8 cellular contexts compared by ENCODE assay signal in the genomic region with DNA sequence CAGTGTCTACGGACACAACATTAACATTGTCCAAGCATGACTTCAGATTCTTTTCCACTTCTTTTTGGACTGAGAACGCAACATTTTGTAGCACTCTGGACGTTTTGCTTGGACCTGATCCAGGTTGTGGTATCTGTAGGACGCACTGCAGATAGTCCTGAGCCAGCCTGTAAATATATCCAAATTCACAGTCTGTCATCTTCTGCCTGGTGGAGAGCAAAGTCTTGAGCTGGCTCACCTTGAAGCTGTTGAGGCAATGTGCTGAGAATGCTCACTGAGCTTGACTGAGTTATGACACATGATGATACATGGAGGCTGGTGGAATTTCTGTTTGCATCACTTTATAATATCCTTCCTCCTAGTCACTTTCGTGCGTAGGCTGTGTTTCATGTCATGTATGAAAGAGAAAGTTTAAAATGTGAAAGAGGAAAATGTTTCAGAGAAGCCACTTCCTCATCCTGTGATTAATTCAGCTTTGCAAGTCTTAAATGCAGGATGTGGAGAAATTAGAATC. TPM values are rescaled to one million over a fixed set of nuclear protein-coding genes. Genes with fewer than 3 reads are reported as not detected.
A peak's percentile ranks its signal among the peaks of the same experiment; 100 is the strongest.
DNase-seq lines count a peak whose midpoint lies in the region; ATAC-seq and TF ChIP-seq lines count a peak whose summit lies in the region.

A gene (minus strand): TSS at position 276 of the 514 bp plus-strand sequence. CDS start 77 bp downstream, at position 199.

- peak within 1 kb of the TSS; percentile 62 for H3K4me3 ChIP-seq in thoracic aorta
- no peak within 1 kb of the TSS for H3K4me3 ChIP-seq in BE2C (ENCODE audit: low read depth, low read length)

- H3K4me1 Mint-ChIP-seq in activated naive CD8-positive, alpha-beta T cell treated with anti-CD3 and anti-CD28 coated beads for 36 hours: peaks cover 45% of the 10 kb centered on the region
- peaks cover 2% of the 10 kb centered on the region for H3K4me1 Mint-ChIP-seq in glutamatergic neuron (ENCODE audit: low read depth, unreplicated experiment)

- peaks cover 44% of the 10 kb centered on the region for H3K36me3 Mint-ChIP-seq in activated naive CD8-positive, alpha-beta T cell treated with anti-CD3 and anti-CD28 coated beads for 36 hours
- no peaks in the 10 kb centered on the region for H3K36me3 Mint-ChIP-seq in glutamatergic neuron (ENCODE audit: unreplicated experiment)

- peaks cover 8% of the 10 kb centered on the region for H3K9me3 Mint-ChIP-seq in activated naive CD8-positive, alpha-beta T cell treated with anti-CD3 and anti-CD28 coated beads for 36 hours
- H3K9me3 Mint-ChIP-seq in glutamatergic neuron (ENCODE audit: unreplicated experiment): no peaks in the 10 kb centered on the region

- H3K9me3 ChIP-seq in thoracic aorta (no peaks in the 10 kb centered on the region), BE2C (no peaks in the 10 kb centered on the region)

- ATAC-seq in GM18519 (IDR thresholded peaks at IDR 0.05; ENCODE audit: low FRiP score, unreplicated experiment) (peak; percentile 54), HG03045 (IDR thresholded peaks at IDR 0.05; ENCODE audit: unreplicated experiment) (peak; percentile 62), thoracic aorta (ENCODE audit: insufficient number of reproducible peaks, low FRiP score, low read depth) (peak; percentile 62)

- peak; percentile 94 for DNase-seq in SIG-M5 treated with dmso at 0.1 percent for 504 hours (lab: John Stamatoyannopoulos, UW; ENCODE audit: unreplicated experiment)
- DNase-seq in activated naive CD8-positive, alpha-beta T cell treated with anti-CD3 and anti-CD28 coated beads for 36 hours: peak; percentile 72
- peak; percentile 65 for DNase-seq in medulla oblongata (ENCODE audit: extremely low spot score)
- DNase-seq in thoracic aorta (ENCODE audit: low spot score): no peak
- no peak for DNase-seq in BE2C
- DNase-seq in glutamatergic neuron: no peak

- H3K27me3 Mint-ChIP-seq in activated naive CD8-positive, alpha-beta T cell treated with anti-CD3 and anti-CD28 coated beads for 36 hours: peaks cover 4% of the 10 kb centered on the region
- no peaks in the 10 kb centered on the region for H3K27me3 Mint-ChIP-seq in glutamatergic neuron (ENCODE audit: unreplicated experiment)

- no peaks in the 10 kb centered on the region for H3K27me3 ChIP-seq in thoracic aorta (replicated peaks; ENCODE audit: insufficient read depth)
- H3K27me3 ChIP-seq in BE2C: no peaks in the 10 kb centered on the region

- H3K4me3 Mint-ChIP-seq in activated naive CD8-positive, alpha-beta T cell treated with anti-CD3 and anti-CD28 coated beads for 36 hours: peak within 1 kb of the TSS; percentile 93
- no peak within 1 kb of the TSS for H3K4me3 Mint-ChIP-seq in glutamatergic neuron (ENCODE audit: unreplicated experiment)

- H3K27ac Mint-ChIP-seq in activated naive CD8-positive, alpha-beta T cell treated with anti-CD3 and anti-CD28 coated beads for 36 hours: peak within 1 kb of the TSS; percentile 97
- H3K27ac Mint-ChIP-seq in glutamatergic neuron (ENCODE audit: unreplicated experiment): no peak within 1 kb of the TSS

- no peak for TF ChIP-seq CTCF in thoracic aorta (IDR thresholded peaks at IDR 0.05)
- no peak for TF ChIP-seq CTCF in BE2C (IDR thresholded peaks at IDR 0.05; ENCODE audit: low read depth, low read length)
- no peak for TF ChIP-seq CTCF in glutamatergic neuron (IDR thresholded peaks at IDR 0.05; ENCODE audit: partially characterized antibody, unreplicated experiment)

- no peak within 1 kb of the TSS for H3K27ac ChIP-seq in thoracic aorta

- H3K36me3 ChIP-seq in thoracic aorta (no peaks in the 10 kb centered on the region), BE2C (no peaks in the 10 kb centered on the region)

- H3K4me1 ChIP-seq in thoracic aorta (ENCODE audit: control insufficient read depth in 1 of 2, low read depth in 2 of 2): no peaks in the 10 kb centered on the region
- H3K4me1 ChIP-seq in BE2C: no peaks in the 10 kb centered on the region

RNA-seq across cellular contexts. Expression of the gene that starts here (rescaled TPM):
- total RNA-seq in activated naive CD8-positive, alpha-beta T cell treated with anti-CD3 and anti-CD28 coated beads for 36 hours: 10 to 100 TPM; 91.4 to 94.3 TPM
- total RNA-seq in thoracic aorta (1 to 10 TPM in 1 of 2 donors, not detected in 1; 7.5 TPM), glutamatergic neuron (ENCODE audit: unreplicated experiment) (not detected)
- not detected for polyA plus RNA-seq in BE2C (2012; ENCODE audit: insufficient read depth, insufficient read length, low read depth)

Comparison
In these comparisons a context has a peak if more than half of its experiments do, and no peak if none do; other contexts are left out.
1. RNA of the gene that starts here (total RNA-seq): 91.4 to 94.3 TPM in activated naive CD8-positive, alpha-beta T cell treated with anti-CD3 and anti-CD28 coated beads for 36 hours; 7.5 TPM in thoracic aorta and not detected in glutamatergic neuron (single experiment); every median in the first group is over 10 times any median in the second.
2. DNase-seq: peak in SIG-M5 treated with dmso at 0.1 percent for 504 hours (single experiment), activated naive CD8-positive, alpha-beta T cell treated with anti-CD3 and anti-CD28 coated beads for 36 hours (single experiment) and medulla oblongata (single experiment); none in thoracic aorta (single experiment), BE2C (single experiment) and glutamatergic neuron (single experiment).
3. Peak in every context shown above with its lines, with median percentiles within 50 percentile points of each other: ATAC-seq.